Comparison of ENCODE assay signal across 19 cellular contexts in the genomic region with DNA sequence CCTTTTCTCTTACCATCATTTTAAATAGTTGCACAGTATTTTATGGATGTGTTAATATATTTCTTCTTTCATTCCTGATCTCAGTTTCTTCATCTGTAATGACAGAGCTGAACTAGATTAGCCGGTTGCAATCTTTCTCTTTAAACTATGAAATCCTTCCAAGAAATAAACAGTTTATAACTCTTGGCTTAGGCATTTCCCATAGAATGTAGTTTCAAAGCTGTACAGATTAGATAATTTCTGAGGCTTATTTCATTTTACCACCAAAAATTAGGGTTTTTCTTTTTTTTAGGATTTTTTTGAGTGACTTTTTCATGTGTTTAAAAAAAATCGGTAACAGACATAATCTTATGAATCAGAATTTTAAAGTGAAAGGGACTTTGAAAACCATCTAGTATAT.
A peak's percentile ranks its signal among the peaks of the same experiment; 100 is the strongest.
DNase-seq lines count a peak whose midpoint lies in the region; ATAC-seq and TF ChIP-seq lines count a peak whose summit lies in the region.
"Had no signal": no experiment of that assay in that cellular context is flagged by ENCODE, and none has a peak within 500 bp of the region (broad histone marks: within the 10 kb centered on the region; RNA-seq: fewer than 3 reads in every experiment).

No MANE protein-coding gene starts in this region.

- H3K9me3 ChIP-seq in mesenchymal stem cell (ENCODE audit: control insufficient read depth, low read length): no peaks in the 10 kb centered on the region
- H3K9me3 ChIP-seq in subcutaneous abdominal adipose tissue (ENCODE audit: control insufficient read depth in 5 of 5, low read length in 5 of 5): no peaks in the 10 kb centered on the region
- H3K9me3 ChIP-seq in adrenal gland (replicated peaks in 1 of 3): no peaks in the 10 kb centered on the region
- H3K9me3 ChIP-seq: HAP-1, right lobe of liver had no signal

- H3K36me3 Mint-ChIP-seq in HFFc6 (ENCODE audit: low read depth): peaks cover 19% of the 10 kb centered on the region

- H3K27ac ChIP-seq in coronary artery (no peak overlapping the region), mesenchymal stem cell (ENCODE audit: low read length, poor library complexity, severe bottlenecking) (no peak overlapping the region), subcutaneous abdominal adipose tissue (ENCODE audit: low read depth, low read length) (peak overlapping the region; percentile 79), adrenal gland (no peak overlapping the region)
- H3K27ac ChIP-seq: neural progenitor cell had no signal

- no peak overlapping the region for H3K4me2 ChIP-seq in mesenchymal stem cell (ENCODE audit: low read length, poor library complexity, severe bottlenecking)
- H3K4me2 ChIP-seq: neural progenitor cell had no signal

- WGBS in mesenchymal stem cell: no CpG with 5 or more reads among the region's 2 CpGs
- WGBS in adrenal gland, 4 donors: 60 to 70% (median 67%) methylated on average over 2 of the region's 2 CpGs

- H2AFZ ChIP-seq in mesenchymal stem cell (ENCODE audit: low read depth, low read length): no peak overlapping the region
- H2AFZ ChIP-seq: neural progenitor cell had no signal

- no peak for DNase-seq in HFFc6
- no peak for DNase-seq in coronary artery (ENCODE audit: low spot score)
- DNase-seq in mesenchymal stem cell: no peak
- DNase-seq in iPS-NIHi11 (ENCODE audit: low spot score): no peak
- DNase-seq in adrenal gland: no peak
- DNase-seq in RKO (ENCODE audit: low spot score): no peak
- DNase-seq: activated CD4-positive, CD25-positive, alpha-beta regulatory T cell; activated T-cell treated with anti-CD3 and anti-CD28 coated beads, Interleukin-2, amount 50 U/mL, for 72 hours; hippocampal formation; kidney; NCI-H2029 treated with DMSO at 0.1 percent for 48 hours; right lobe of liver; SHP77 treated with DMSO at 0.1 percent for 48 hours; stimulated activated naive CD8-positive, alpha-beta T cell treated with anti-CD3 and anti-CD28 coated beads, Interleukin-15, Interleukin-2, amounts not matched to agents 100 U/mL and 50 U/mL, for 24 hours; T-helper 17 cell had no signal

- no peak for TF ChIP-seq POLR2A in adrenal gland (IDR thresholded peaks at IDR 0.05)

- H3K9me3 Mint-ChIP-seq in HFFc6: no peaks in the 10 kb centered on the region

- H3K23ac ChIP-seq in mesenchymal stem cell (ENCODE audit: low read length in 2 of 2): no peak overlapping the region

- no peak overlapping the region for H2BK12ac ChIP-seq in mesenchymal stem cell (ENCODE audit: low read length in 2 of 2)

- no peak overlapping the region for H2AK5ac ChIP-seq in mesenchymal stem cell (ENCODE audit: low read length, severe bottlenecking)

- no peak overlapping the region for H3K18ac ChIP-seq in mesenchymal stem cell (ENCODE audit: low read depth in 1 of 2, low read length in 2 of 2)

- no peaks in the 10 kb centered on the region; the same call in 1 of the 2 replicates for H3K27me3 Mint-ChIP-seq in HFFc6 (ENCODE audit: insufficient read depth)
- H3K27me3 Mint-ChIP-seq: T-helper 17 cell had no signal

- no peak overlapping the region for H3K4ac ChIP-seq in mesenchymal stem cell (ENCODE audit: low read depth in 1 of 2, low read length in 2 of 2)

- no peaks in the 10 kb centered on the region for H3K36me3 ChIP-seq in mesenchymal stem cell (ENCODE audit: control insufficient read depth in 1 of 2, insufficient read depth in 2 of 2, low read depth in 1 of 2, low read length in 2 of 2)
- H3K36me3 ChIP-seq in subcutaneous abdominal adipose tissue (ENCODE audit: control insufficient read depth in 5 of 5, insufficient read depth in 5 of 5, low read length in 5 of 5): no peaks in the 10 kb centered on the region
- no peaks in the 10 kb centered on the region for H3K36me3 ChIP-seq in adrenal gland (replicated peaks in 1 of 2)
- H3K36me3 ChIP-seq: HAP-1, neural progenitor cell, right lobe of liver had no signal

- H3K9ac ChIP-seq in mesenchymal stem cell (ENCODE audit: low read length) (peak overlapping the region; percentile 95), subcutaneous abdominal adipose tissue (ENCODE audit: low read length in 5 of 5) (peak overlapping the region in 4 of 5 donors; percentile 40 to 68 (median 58))
- H3K9ac ChIP-seq: neural progenitor cell had no signal

- no peak overlapping the region for H3K14ac ChIP-seq in mesenchymal stem cell (ENCODE audit: low read length in 2 of 2)

- no peak overlapping the region for H2BK5ac ChIP-seq in mesenchymal stem cell (ENCODE audit: low read depth, low read length, poor library complexity, severe bottlenecking)

- H3K4me3 ChIP-seq in coronary artery (peak overlapping the region; percentile 39), mesenchymal stem cell (ENCODE audit: insufficient read depth in 1 of 2, low read depth in 1 of 2, low read length in 2 of 2) (peak overlapping the region in 1 of 2 experiments; percentile 68), subcutaneous abdominal adipose tissue (ENCODE audit: low read depth in 1 of 5, low read length in 5 of 5) (peak overlapping the region in 2 of 5 donors; percentile 40 to 49), adrenal gland (peak overlapping the region in 1 of 4 donors; percentile 13)
- H3K4me3 ChIP-seq: HAP-1, neural progenitor cell, right lobe of liver had no signal

- TF ChIP-seq CTCF in HFFc6 (IDR thresholded peaks at IDR 0.05) (no peak), coronary artery (IDR thresholded peaks at IDR 0.05) (no peak), adrenal gland (IDR thresholded peaks at IDR 0.05) (no peak)

- peaks cover 17% of the 10 kb centered on the region for H3K4me1 Mint-ChIP-seq in HFFc6 (ENCODE audit: low read depth)
- H3K4me1 Mint-ChIP-seq: neural progenitor cell had no signal

- no peaks in the 10 kb centered on the region for H3K79me1 ChIP-seq in mesenchymal stem cell (replicated peaks; ENCODE audit: low read length, poor library complexity, severe bottlenecking)

- no peak overlapping the region for H4K91ac ChIP-seq in mesenchymal stem cell (ENCODE audit: low read length)

- intact Hi-C loops in adrenal gland (cut with DNase I): no loop called here

- H3K27me3 ChIP-seq in mesenchymal stem cell (ENCODE audit: control insufficient read depth in 1 of 2, insufficient read depth in 1 of 2, low read length in 2 of 2) (no peaks in the 10 kb centered on the region), subcutaneous abdominal adipose tissue (ENCODE audit: control insufficient read depth in 5 of 5, insufficient read depth in 4 of 5, low read length in 5 of 5) (no peaks in the 10 kb centered on the region), adrenal gland (no peaks in the 10 kb centered on the region)
- H3K27me3 ChIP-seq: neural progenitor cell, right lobe of liver had no signal

- H2BK15ac ChIP-seq in mesenchymal stem cell (ENCODE audit: low read depth, poor library complexity, severe bottlenecking): no peak overlapping the region

- no peak overlapping the region for H3K27ac Mint-ChIP-seq in HFFc6
- H3K27ac Mint-ChIP-seq: activated T-cell treated with anti-CD3 and anti-CD28 coated beads, Interleukin-2, amount 50 U/mL, for 72 hours; neural progenitor cell; T-helper 17 cell had no signal

- no peak overlapping the region for H2BK120ac ChIP-seq in mesenchymal stem cell (ENCODE audit: low read depth, low read length)

- H3K4me3 Mint-ChIP-seq in HFFc6: 0 out of 2 replicates have a peak overlapping the region, but pooled peaks have one; percentile 16
- H3K4me3 Mint-ChIP-seq: activated T-cell treated with anti-CD3 and anti-CD28 coated beads, Interleukin-2, amount 50 U/mL, for 72 hours; neural progenitor cell; T-helper 17 cell had no signal

- H4K8ac ChIP-seq in mesenchymal stem cell (ENCODE audit: low read length): no peak overlapping the region

- no peak for ATAC-seq in GM21515 (IDR thresholded peaks at IDR 0.05; ENCODE audit: unreplicated experiment)
- ATAC-seq: activated T-cell treated with anti-CD3 and anti-CD28 coated beads, Interleukin-2, amount 50 U/mL, for 72 hours; stimulated activated naive CD8-positive, alpha-beta T cell treated with anti-CD3 and anti-CD28 coated beads, Interleukin-15, Interleukin-2, amounts not matched to agents 100 U/mL and 50 U/mL, for 24 hours; T-helper 17 cell had no signal

- H3K4me1 ChIP-seq in mesenchymal stem cell (ENCODE audit: control insufficient read depth, insufficient read depth, low read depth, low read length) (no peaks in the 10 kb centered on the region), subcutaneous abdominal adipose tissue (ENCODE audit: control insufficient read depth in 5 of 5, insufficient read depth in 5 of 5, low read length in 5 of 5) (peaks cover 0 to 20% (median 11%) of the 10 kb centered on the region in 5 donors), adrenal gland (replicated peaks in 1 of 2) (peaks cover 0 to 6% of the 10 kb centered on the region in 2 donors)
- H3K4me1 ChIP-seq: neural progenitor cell had no signal
